In genomic region chr1:156160000-156160743, GRCh38 we compare ENCODE assay signal across 9 cellular contexts. TPM values are rescaled to one million over a fixed set of nuclear protein-coding genes. Genes with fewer than 3 reads are reported as not detected.
DNase-seq lines count a peak whose midpoint lies in the region; ATAC-seq, FAIRE-seq and TF ChIP-seq lines count a peak whose summit lies in the region.
"Had no signal": no experiment of that assay in that cellular context is flagged by ENCODE, and none has a peak within 500 bp of the region (broad histone marks: within the 10 kb centered on the region; RNA-seq: fewer than 3 reads in every experiment).

No MANE protein-coding gene starts in this region.

- no peak overlapping the region for H3K4me3 ChIP-seq in liver (ENCODE audit: low read depth in 1 of 3, low read length in 3 of 3)
- H3K4me3 ChIP-seq in HepG2 (replicated peaks in 1 of 3; ENCODE audit: insufficient read depth in 1 of 3, low read depth in 2 of 3, low read length in 3 of 3), result no peak overlapping the region
- H3K4me3 ChIP-seq in naive thymus-derived CD4-positive, alpha-beta T cell (ENCODE audit: low read length), result peak overlapping the region; percentile 47
- peak overlapping the region; percentile 52 to 58 for H3K4me3 ChIP-seq in vagina
- peak overlapping the region in 2 of 4 donors; percentile 49 to 58 for H3K4me3 ChIP-seq in Peyer's patch

- no peaks in the 10 kb centered on the region for H3K27me3 Mint-ChIP-seq in effector memory CD8-positive, alpha-beta T cell
- H3K27me3 Mint-ChIP-seq in naive thymus-derived CD4-positive, alpha-beta T cell, result no peaks in the 10 kb centered on the region

- H3K27ac ChIP-seq in liver (ENCODE audit: low read depth in 1 of 2, low read length in 2 of 2) (peak overlapping the region; percentile 58 to 79), HepG2 (ENCODE audit: extremely low read length, insufficient read depth, low read length) (no peak overlapping the region), vagina (peak overlapping the region; percentile 89), Peyer's patch (peak overlapping the region in 2 of 4 donors; percentile 55 to 72)
- H3K27ac ChIP-seq in naive thymus-derived CD4-positive, alpha-beta T cell (ENCODE audit: low read depth, low read length), result no peak overlapping the region

- H3K4me1 ChIP-seq in liver (ENCODE audit: control insufficient read depth in 4 of 4, insufficient read depth in 4 of 4, low read length in 3 of 4), result no peaks in the 10 kb centered on the region
- H3K4me1 ChIP-seq in HepG2 (ENCODE audit: insufficient read depth, low read length), result peaks cover 32% of the 10 kb centered on the region
- peaks cover 5 to 11% of the 10 kb centered on the region in 2 donors for H3K4me1 ChIP-seq in naive thymus-derived CD4-positive, alpha-beta T cell (ENCODE audit: control insufficient read depth in 2 of 2, insufficient read depth in 2 of 2, low read length in 2 of 2)
- H3K4me1 ChIP-seq in vagina, result peaks cover 18% of the 10 kb centered on the region
- peaks cover 0 to 16% (median 0%) of the 10 kb centered on the region in 4 donors for H3K4me1 ChIP-seq in Peyer's patch

- no peak for TF ChIP-seq RAD21 in liver (IDR thresholded peaks at IDR 0.05)
- TF ChIP-seq RAD21 in HepG2 (CRISPR knock-in tag; IDR thresholded peaks at IDR 0.05), result no peak

- in situ Hi-C loops in HepG2 (cut with HindIII; ENCODE audit: extremely low pct_ligation_motif_present, low pct_unique_long_range_greater_than_20kb), result no loop called here

- H3K9ac ChIP-seq in liver (ENCODE audit: low read depth in 1 of 2, low read length in 2 of 2) (no peak overlapping the region), HepG2 (ENCODE audit: insufficient read depth, low read depth, low read length) (no peak overlapping the region)

- H3K36me3 ChIP-seq in liver (ENCODE audit: control insufficient read depth in 4 of 4, insufficient read depth in 3 of 4, low read depth in 1 of 4, low read length in 3 of 4) (no peaks in the 10 kb centered on the region), HepG2 (replicated peaks in 1 of 2; ENCODE audit: control insufficient read depth in 1 of 2, insufficient read depth in 2 of 2, low read length in 2 of 2) (no peaks in the 10 kb centered on the region), vagina (no peaks in the 10 kb centered on the region), Peyer's patch (no peaks in the 10 kb centered on the region)
- no peaks in the 10 kb centered on the region for H3K36me3 ChIP-seq in naive thymus-derived CD4-positive, alpha-beta T cell (ENCODE audit: control insufficient read depth in 2 of 3, insufficient read depth in 3 of 3, low read length in 3 of 3)

- no peaks in the 10 kb centered on the region for H3K27me3 ChIP-seq in liver (ENCODE audit: control insufficient read depth in 4 of 4, insufficient read depth in 4 of 4, low read length in 3 of 4)
- peaks cover 0 to 12% of the 10 kb centered on the region in 2 experiments; a peak in 2 of 5 replicates for H3K27me3 ChIP-seq in HepG2 (ENCODE audit: control insufficient read depth in 1 of 2, insufficient read depth in 2 of 2, low read length in 2 of 2)
- H3K27me3 ChIP-seq in naive thymus-derived CD4-positive, alpha-beta T cell (ENCODE audit: control insufficient read depth in 2 of 2, insufficient read depth in 2 of 2, low read length in 2 of 2), result no peaks in the 10 kb centered on the region
- H3K27me3 ChIP-seq in vagina, result no peaks in the 10 kb centered on the region
- no peaks in the 10 kb centered on the region for H3K27me3 ChIP-seq in Peyer's patch

- no peaks in the 10 kb centered on the region for H3K9me3 Mint-ChIP-seq in effector memory CD8-positive, alpha-beta T cell
- H3K9me3 Mint-ChIP-seq in naive thymus-derived CD4-positive, alpha-beta T cell, result peaks cover 0 to 3% (median 0%) of the 10 kb centered on the region in 11 donors

- CTCF ChIA-PET in HepG2 (lab: Yijun Ruan, JAX; ENCODE audit: low intra/inter-chr PET ratio, low total read pairs), result no interaction called here
- CTCF ChIA-PET in naive thymus-derived CD4-positive, alpha-beta T cell (lab: Charles Lee), result interaction anchor here (0.6 kb wide), 1 partner anchor 1994 kb away, joined by 6 read pairs; no protein-coding TSS in a partner anchor

- no peak for TF ChIP-seq EP300 in HepG2 (IDR thresholded peaks at IDR 0.05; ENCODE audit: low read depth in 2 of 2, low read length in 2 of 2)
- no peak for TF ChIP-seq EP300 in HepG2 (CRISPR knock-in tag; IDR thresholded peaks at IDR 0.05; ENCODE audit: borderline replicate concordance)

- peaks cover 12% of the 10 kb centered on the region for H3K36me3 Mint-ChIP-seq in effector memory CD8-positive, alpha-beta T cell (ENCODE audit: insufficient read depth)
- H3K36me3 Mint-ChIP-seq in naive thymus-derived CD4-positive, alpha-beta T cell, result peaks cover 0 to 3% (median 0%) of the 10 kb centered on the region in 5 donors

- H3K4me1 Mint-ChIP-seq in effector memory CD8-positive, alpha-beta T cell (ENCODE audit: low read depth in 2 of 2), result peaks cover 32% of the 10 kb centered on the region in 2 donors
- H3K4me1 Mint-ChIP-seq in naive thymus-derived CD4-positive, alpha-beta T cell, result peaks cover 4 to 38% (median 20%) of the 10 kb centered on the region in 7 donors

- H3K27ac Mint-ChIP-seq in effector memory CD8-positive, alpha-beta T cell, result peak overlapping the region; percentile 26 to 28
- H3K27ac Mint-ChIP-seq in naive thymus-derived CD4-positive, alpha-beta T cell, result peak overlapping the region in 5 of 9 donors; percentile 17 to 81 (median 78)

- peak overlapping the region; percentile 81 to 88 for H3K4me3 Mint-ChIP-seq in effector memory CD8-positive, alpha-beta T cell
- peak overlapping the region; percentile 67 to 92 (median 81) for H3K4me3 Mint-ChIP-seq in naive thymus-derived CD4-positive, alpha-beta T cell

- H3K4me2 ChIP-seq in HepG2 (ENCODE audit: low read depth, low read length), result no peak overlapping the region

- TF ChIP-seq POLR2A in HepG2 (IDR thresholded peaks at IDR 0.05; ENCODE audit: insufficient read depth in 1 of 2, low read depth in 2 of 2, low read length in 2 of 2) (no peak), vagina (IDR thresholded peaks at IDR 0.05) (no peak), Peyer's patch (IDR thresholded peaks at IDR 0.05) (no peak)

- POLR2A ChIA-PET in HepG2 (lab: Yijun Ruan, JAX), result no interaction called here
- POLR2A ChIA-PET in naive thymus-derived CD4-positive, alpha-beta T cell (lab: Charles Lee), result interaction anchor here (0.6 to 1.9 kb wide), 2 partner anchors 52 to 570 kb away, joined by 3 to 8 read pairs; partner anchors contain the start of gene PMF1

- ATAC-seq in HepG2, result no peak
- ATAC-seq in effector memory CD8-positive, alpha-beta T cell (replicated peaks), result no peak
- no peak for ATAC-seq in naive thymus-derived CD4-positive, alpha-beta T cell

- no peak for DNase-seq in HepG2 (ENCODE audit: low spot score)
- no peak for DNase-seq in effector memory CD8-positive, alpha-beta T cell
- DNase-seq in naive thymus-derived CD4-positive, alpha-beta T cell, result no peak
- DNase-seq in vagina (ENCODE audit: extremely low spot score in 2 of 2), result no peak
- DNase-seq in Peyer's patch, result no peak
- no peak for DNase-seq in anterior cingulate cortex (lab: John Stamatoyannopoulos, UW)
- DNase-seq in NCI-H2196 (lab: John Stamatoyannopoulos, UW; ENCODE audit: unreplicated experiment), result no peak
- DNase-seq: COR-L47 had no signal

- TF ChIP-seq CTCF in liver (IDR thresholded peaks at IDR 0.05; ENCODE audit: low read depth, low read length, missing input control) (no peak), HepG2 (CRISPR knock-in tag; IDR thresholded peaks at IDR 0.05) (no peak), vagina (IDR thresholded peaks at IDR 0.05) (no peak), Peyer's patch (IDR thresholded peaks at IDR 0.05) (no peak)

- no peaks in the 10 kb centered on the region for H3K79me2 ChIP-seq in HepG2 (ENCODE audit: insufficient read depth, low read length)

- no TSS peak for BruUV-seq in HepG2 (replicated peaks; lab: Mats Ljungman, UMichigan)

- WGBS in liver, result 74% methylated on average over 13 of the region's 13 CpGs
- 72% methylated on average over 12 of the region's 13 CpGs for WGBS in HepG2 (ENCODE audit: low lambda C conversion rate)

- no peak for FAIRE-seq in HepG2 (lab: Jason Lieb, UNC)

- intact Hi-C loops in HepG2 (cut with micrococcal nuclease; ENCODE audit: unreplicated experiment), result no loop called here
- intact Hi-C loops in naive thymus-derived CD4-positive, alpha-beta T cell (cut with micrococcal nuclease), result no loop called here
- intact Hi-C loops in vagina (cut with DNase I), result loop anchor here (5.0 kb wide), 1 partner anchor 472 kb away; no protein-coding TSS in a partner anchor

- no peaks in the 10 kb centered on the region for H3K9me3 ChIP-seq in liver (ENCODE audit: control insufficient read depth in 4 of 4, low read length in 3 of 4)
- no peaks in the 10 kb centered on the region for H3K9me3 ChIP-seq in HepG2 (ENCODE audit: low read length)
- H3K9me3 ChIP-seq in naive thymus-derived CD4-positive, alpha-beta T cell (ENCODE audit: control insufficient read depth in 2 of 3, low read length in 3 of 3), result no peaks in the 10 kb centered on the region
- no peaks in the 10 kb centered on the region for H3K9me3 ChIP-seq in vagina
- H3K9me3 ChIP-seq in Peyer's patch, result no peaks in the 10 kb centered on the region

- no peak overlapping the region for H2AFZ ChIP-seq in HepG2 (ENCODE audit: low read length)

- H4K20me1 ChIP-seq in HepG2 (ENCODE audit: insufficient read depth, low read length), result no peaks in the 10 kb centered on the region

RNA-seq across cellular contexts. Expression of gene SEMA4A, which starts 6.8 kb away (rescaled TPM):
- total RNA-seq in liver (1 to 10 TPM; 2.3 to 3.5 TPM), HepG2 (2016; rRNA removed; fragmentation: Illumina TruSeq; extraction: Trizol) (0.09 TPM in 1 of 2 replicates, not detected in the other), vagina (18.7 TPM), Peyer's patch (10 to 100 TPM in 1 of 4 donors, 1 to 10 TPM in 3; 1.5 to 19.0 (median 3.2) TPM)
- polyA plus RNA-seq in liver (1 to 10 TPM; 1.1 to 1.2 TPM), HepG2 (2011; rRNA removed) (0.14 and 0.20 TPM in 2 replicates)
- total RNA-seq in HepG2 (2016; cell fraction: cytosol; rRNA removed; fragmentation: Illumina TruSeq; extraction: Trizol; ENCODE audit: low read depth), result not detected in 2 replicates
- total RNA-seq in HepG2 (2016; cell fraction: insoluble cytoplasmic fraction; rRNA removed; fragmentation: Illumina TruSeq; extraction: Trizol), result 0.15 TPM in 1 of 2 replicates, not detected in the other
- not detected in 2 replicates for total RNA-seq in HepG2 (2016; cell fraction: membrane; rRNA removed; fragmentation: Illumina TruSeq; extraction: Trizol)
- 0.13 TPM in 1 of 2 replicates, not detected in the other for total RNA-seq in HepG2 (2016; cell fraction: nucleus; rRNA removed; fragmentation: Illumina TruSeq; extraction: Trizol)
- polyA plus RNA-seq in HepG2 (2011; cell fraction: cytosol; rRNA removed), result 0.08 and 0.09 TPM in 2 replicates
- polyA plus RNA-seq in HepG2 (2011; cell fraction: nucleus; rRNA removed), result 0.21 and 0.61 TPM in 2 replicates
- polyA plus RNA-seq in HepG2 (2012), result 0.19 and 0.21 TPM in 2 replicates
- not detected in 2 replicates for polyA plus RNA-seq in HepG2 (2016; cell fraction: cytosol; fragmentation: Illumina TruSeq; extraction: Trizol; ENCODE audit: low read depth)
- 0.45 TPM in 1 of 2 replicates, not detected in the other for polyA plus RNA-seq in HepG2 (2016; cell fraction: insoluble cytoplasmic fraction; fragmentation: Illumina TruSeq; extraction: Trizol; ENCODE audit: low read depth)
- not detected in 2 replicates for polyA plus RNA-seq in HepG2 (2016; cell fraction: membrane; fragmentation: Illumina TruSeq; extraction: Trizol; ENCODE audit: low read depth)
- polyA plus RNA-seq in HepG2 (2016; cell fraction: nucleus; fragmentation: Illumina TruSeq; extraction: Trizol; ENCODE audit: insufficient read depth, low read depth), result 0.15 TPM in 1 of 2 replicates, not detected in the other
- 0.88 and 18.6 TPM in 2 replicates for polyA minus RNA-seq in HepG2 (2011; rRNA and poly(A)+ RNA removed; ENCODE audit: low replicate concordance)
- polyA minus RNA-seq in HepG2 (2011; cell fraction: cytosol; rRNA and poly(A)+ RNA removed), result not detected in 2 replicates
- polyA minus RNA-seq in HepG2 (2011; cell fraction: nucleus; rRNA and poly(A)+ RNA removed), result 0.39 TPM in 1 of 2 replicates, not detected in the other
- total RNA-seq in naive thymus-derived CD4-positive, alpha-beta T cell, result 10 to 100 TPM in 1 of 5 experiments, 1 to 10 TPM in 4; 1.8 to 48.6 (median 3.8) TPM
- polyA plus RNA-seq in naive thymus-derived CD4-positive, alpha-beta T cell, result under 1 TPM; 0.06 to 0.24 TPM

RNA-seq across cellular contexts. Expression of gene SLC25A44, which starts 33.7 kb away (rescaled TPM):
- total RNA-seq in liver, result 10 to 100 TPM; 10.2 to 21.8 TPM
- polyA plus RNA-seq in liver, result 10 to 100 TPM; 15.7 to 16.0 TPM
- 10.7 and 12.4 TPM in 2 replicates for total RNA-seq in HepG2 (2016; rRNA removed; fragmentation: Illumina TruSeq; extraction: Trizol)
- 2.6 and 3.8 TPM in 2 replicates for total RNA-seq in HepG2 (2016; cell fraction: cytosol; rRNA removed; fragmentation: Illumina TruSeq; extraction: Trizol; ENCODE audit: low read depth)
- 11.2 and 11.8 TPM in 2 replicates for total RNA-seq in HepG2 (2016; cell fraction: insoluble cytoplasmic fraction; rRNA removed; fragmentation: Illumina TruSeq; extraction: Trizol)
- 11.4 and 14.2 TPM in 2 replicates for total RNA-seq in HepG2 (2016; cell fraction: membrane; rRNA removed; fragmentation: Illumina TruSeq; extraction: Trizol)
- 8.0 and 11.8 TPM in 2 replicates for total RNA-seq in HepG2 (2016; cell fraction: nucleus; rRNA removed; fragmentation: Illumina TruSeq; extraction: Trizol)
- 13.4 and 14.3 TPM in 2 replicates for polyA plus RNA-seq in HepG2 (2011; rRNA removed)
- 9.3 and 10.2 TPM in 2 replicates for polyA plus RNA-seq in HepG2 (2011; cell fraction: cytosol; rRNA removed)
- polyA plus RNA-seq in HepG2 (2011; cell fraction: nucleus; rRNA removed), result 16.0 and 19.8 TPM in 2 replicates
- polyA plus RNA-seq in HepG2 (2012), result 13.1 and 13.9 TPM in 2 replicates
- polyA plus RNA-seq in HepG2 (2016; cell fraction: cytosol; fragmentation: Illumina TruSeq; extraction: Trizol; ENCODE audit: low read depth), result 2.3 TPM in 2 replicates
- 14.4 and 18.0 TPM in 2 replicates for polyA plus RNA-seq in HepG2 (2016; cell fraction: insoluble cytoplasmic fraction; fragmentation: Illumina TruSeq; extraction: Trizol; ENCODE audit: low read depth)
- polyA plus RNA-seq in HepG2 (2016; cell fraction: membrane; fragmentation: Illumina TruSeq; extraction: Trizol; ENCODE audit: low read depth), result 11.1 and 12.7 TPM in 2 replicates
- polyA plus RNA-seq in HepG2 (2016; cell fraction: nucleus; fragmentation: Illumina TruSeq; extraction: Trizol; ENCODE audit: insufficient read depth, low read depth), result 18.3 and 20.7 TPM in 2 replicates
- 12.6 and 66.8 TPM in 2 replicates for polyA minus RNA-seq in HepG2 (2011; rRNA and poly(A)+ RNA removed; ENCODE audit: low replicate concordance)
- polyA minus RNA-seq in HepG2 (2011; cell fraction: cytosol; rRNA and poly(A)+ RNA removed), result 4.2 and 6.0 TPM in 2 replicates
- 5.8 and 9.9 TPM in 2 replicates for polyA minus RNA-seq in HepG2 (2011; cell fraction: nucleus; rRNA and poly(A)+ RNA removed)
- total RNA-seq in naive thymus-derived CD4-positive, alpha-beta T cell, result 10 to 100 TPM; 17.8 to 38.4 (median 19.6) TPM
- 10 to 100 TPM in 1 of 2 donors, 1 to 10 TPM in 1; 8.3 to 21.2 TPM for polyA plus RNA-seq in naive thymus-derived CD4-positive, alpha-beta T cell
- 14.0 TPM for total RNA-seq in vagina
- total RNA-seq in Peyer's patch, result 10 to 100 TPM; 15.7 to 40.6 (median 33.7) TPM

RNA-seq across cellular contexts. Expression of gene LMNA, which starts 45.7 kb away (rescaled TPM):
- total RNA-seq in liver, result 100 to 1,000 TPM in 1 of 2 donors, 10 to 100 TPM in 1; 89.4 to 160 TPM
- polyA plus RNA-seq in liver, result 100 to 1,000 TPM in 1 of 2 donors, 10 to 100 TPM in 1; 60.4 to 105 TPM
- 190 and 225 TPM in 2 replicates for total RNA-seq in HepG2 (2016; rRNA removed; fragmentation: Illumina TruSeq; extraction: Trizol)
- 16.7 and 20.3 TPM in 2 replicates for total RNA-seq in HepG2 (2016; cell fraction: cytosol; rRNA removed; fragmentation: Illumina TruSeq; extraction: Trizol; ENCODE audit: low read depth)
- 150 and 214 TPM in 2 replicates for total RNA-seq in HepG2 (2016; cell fraction: insoluble cytoplasmic fraction; rRNA removed; fragmentation: Illumina TruSeq; extraction: Trizol)
- total RNA-seq in HepG2 (2016; cell fraction: membrane; rRNA removed; fragmentation: Illumina TruSeq; extraction: Trizol), result 22.8 and 26.6 TPM in 2 replicates
- 106 and 117 TPM in 2 replicates for total RNA-seq in HepG2 (2016; cell fraction: nucleus; rRNA removed; fragmentation: Illumina TruSeq; extraction: Trizol)
- 107 and 110 TPM in 2 replicates for polyA plus RNA-seq in HepG2 (2011; rRNA removed)
- 79.6 and 122 TPM in 2 replicates for polyA plus RNA-seq in HepG2 (2011; cell fraction: cytosol; rRNA removed)
- polyA plus RNA-seq in HepG2 (2011; cell fraction: nucleus; rRNA removed), result 236 and 366 TPM in 2 replicates
- 86.7 and 101 TPM in 2 replicates for polyA plus RNA-seq in HepG2 (2012)
- 11.1 and 13.2 TPM in 2 replicates for polyA plus RNA-seq in HepG2 (2016; cell fraction: cytosol; fragmentation: Illumina TruSeq; extraction: Trizol; ENCODE audit: low read depth)
- polyA plus RNA-seq in HepG2 (2016; cell fraction: insoluble cytoplasmic fraction; fragmentation: Illumina TruSeq; extraction: Trizol; ENCODE audit: low read depth), result 143 and 179 TPM in 2 replicates
- 12.6 and 16.9 TPM in 2 replicates for polyA plus RNA-seq in HepG2 (2016; cell fraction: membrane; fragmentation: Illumina TruSeq; extraction: Trizol; ENCODE audit: low read depth)
- polyA plus RNA-seq in HepG2 (2016; cell fraction: nucleus; fragmentation: Illumina TruSeq; extraction: Trizol; ENCODE audit: insufficient read depth, low read depth), result 177 and 182 TPM in 2 replicates
- polyA minus RNA-seq in HepG2 (2011; rRNA and poly(A)+ RNA removed; ENCODE audit: low replicate concordance), result 159 and 307 TPM in 2 replicates
- 120 and 130 TPM in 2 replicates for polyA minus RNA-seq in HepG2 (2011; cell fraction: cytosol; rRNA and poly(A)+ RNA removed)
- polyA minus RNA-seq in HepG2 (2011; cell fraction: nucleus; rRNA and poly(A)+ RNA removed), result 67.7 and 70.4 TPM in 2 replicates
- total RNA-seq in naive thymus-derived CD4-positive, alpha-beta T cell, result 100 to 1,000 TPM in 2 of 5 experiments, 10 to 100 TPM in 1, 1 to 10 TPM in 2; 5.5 to 470 (median 18.0) TPM
- polyA plus RNA-seq in naive thymus-derived CD4-positive, alpha-beta T cell, result under 1 TPM in 1 of 2 donors, not detected in 1; 0.20 TPM
- total RNA-seq in vagina, result 436 TPM
- total RNA-seq in Peyer's patch, result 100 to 1,000 TPM; 201 to 295 (median 211) TPM

RNA-seq across cellular contexts. Expression of gene PMF1, which starts 52.6 kb away (rescaled TPM):
- total RNA-seq in liver (10 to 100 TPM; 24.7 to 41.5 TPM), HepG2 (2016; rRNA removed; fragmentation: Illumina TruSeq; extraction: Trizol) (89.0 and 94.7 TPM in 2 replicates), vagina (44.7 TPM), Peyer's patch (10 to 100 TPM; 39.9 to 52.8 (median 43.6) TPM)
- polyA plus RNA-seq in liver (10 to 100 TPM; 32.4 to 63.5 TPM), HepG2 (2011; rRNA removed) (68.4 and 72.5 TPM in 2 replicates)
- total RNA-seq in HepG2 (2016; cell fraction: cytosol; rRNA removed; fragmentation: Illumina TruSeq; extraction: Trizol; ENCODE audit: low read depth), result 17.5 TPM in 2 replicates
- 82.4 and 93.0 TPM in 2 replicates for total RNA-seq in HepG2 (2016; cell fraction: insoluble cytoplasmic fraction; rRNA removed; fragmentation: Illumina TruSeq; extraction: Trizol)
- total RNA-seq in HepG2 (2016; cell fraction: membrane; rRNA removed; fragmentation: Illumina TruSeq; extraction: Trizol), result 27.4 and 27.7 TPM in 2 replicates
- total RNA-seq in HepG2 (2016; cell fraction: nucleus; rRNA removed; fragmentation: Illumina TruSeq; extraction: Trizol), result 33.3 and 36.6 TPM in 2 replicates
- polyA plus RNA-seq in HepG2 (2011; cell fraction: cytosol; rRNA removed), result 86.5 and 119 TPM in 2 replicates
- polyA plus RNA-seq in HepG2 (2011; cell fraction: nucleus; rRNA removed), result 48.8 and 52.9 TPM in 2 replicates
- 33.5 and 43.4 TPM in 2 replicates for polyA plus RNA-seq in HepG2 (2012)
- 18.9 and 20.7 TPM in 2 replicates for polyA plus RNA-seq in HepG2 (2016; cell fraction: cytosol; fragmentation: Illumina TruSeq; extraction: Trizol; ENCODE audit: low read depth)
- polyA plus RNA-seq in HepG2 (2016; cell fraction: insoluble cytoplasmic fraction; fragmentation: Illumina TruSeq; extraction: Trizol; ENCODE audit: low read depth), result 86.3 and 93.3 TPM in 2 replicates
- polyA plus RNA-seq in HepG2 (2016; cell fraction: membrane; fragmentation: Illumina TruSeq; extraction: Trizol; ENCODE audit: low read depth), result 23.3 and 27.3 TPM in 2 replicates
- 65.7 and 78.3 TPM in 2 replicates for polyA plus RNA-seq in HepG2 (2016; cell fraction: nucleus; fragmentation: Illumina TruSeq; extraction: Trizol; ENCODE audit: insufficient read depth, low read depth)
- 42.8 and 60.1 TPM in 2 replicates for polyA minus RNA-seq in HepG2 (2011; rRNA and poly(A)+ RNA removed; ENCODE audit: low replicate concordance)
- polyA minus RNA-seq in HepG2 (2011; cell fraction: cytosol; rRNA and poly(A)+ RNA removed), result 14.4 and 17.2 TPM in 2 replicates
- polyA minus RNA-seq in HepG2 (2011; cell fraction: nucleus; rRNA and poly(A)+ RNA removed), result 15.6 and 15.8 TPM in 2 replicates
- total RNA-seq in naive thymus-derived CD4-positive, alpha-beta T cell, result 10 to 100 TPM; 42.2 to 76.1 (median 58.2) TPM
- polyA plus RNA-seq in naive thymus-derived CD4-positive, alpha-beta T cell, result 10 to 100 TPM; 72.4 to 81.2 TPM

Comparison
In these comparisons a context has a peak if more than half of its experiments do, and no peak if none do; other contexts are left out.
1. H3K27ac ChIP-seq: peak in liver (2 of 2) and vagina (single experiment); none in HepG2 (single experiment) and naive thymus-derived CD4-positive, alpha-beta T cell (single experiment).
2. H3K4me3 ChIP-seq: peak in naive thymus-derived CD4-positive, alpha-beta T cell (single experiment) and vagina (2 of 2); none in liver (0 of 3) and HepG2 (0 of 3).